Comparison of ENCODE assay signal across 8 cellular contexts in the genomic region with DNA sequence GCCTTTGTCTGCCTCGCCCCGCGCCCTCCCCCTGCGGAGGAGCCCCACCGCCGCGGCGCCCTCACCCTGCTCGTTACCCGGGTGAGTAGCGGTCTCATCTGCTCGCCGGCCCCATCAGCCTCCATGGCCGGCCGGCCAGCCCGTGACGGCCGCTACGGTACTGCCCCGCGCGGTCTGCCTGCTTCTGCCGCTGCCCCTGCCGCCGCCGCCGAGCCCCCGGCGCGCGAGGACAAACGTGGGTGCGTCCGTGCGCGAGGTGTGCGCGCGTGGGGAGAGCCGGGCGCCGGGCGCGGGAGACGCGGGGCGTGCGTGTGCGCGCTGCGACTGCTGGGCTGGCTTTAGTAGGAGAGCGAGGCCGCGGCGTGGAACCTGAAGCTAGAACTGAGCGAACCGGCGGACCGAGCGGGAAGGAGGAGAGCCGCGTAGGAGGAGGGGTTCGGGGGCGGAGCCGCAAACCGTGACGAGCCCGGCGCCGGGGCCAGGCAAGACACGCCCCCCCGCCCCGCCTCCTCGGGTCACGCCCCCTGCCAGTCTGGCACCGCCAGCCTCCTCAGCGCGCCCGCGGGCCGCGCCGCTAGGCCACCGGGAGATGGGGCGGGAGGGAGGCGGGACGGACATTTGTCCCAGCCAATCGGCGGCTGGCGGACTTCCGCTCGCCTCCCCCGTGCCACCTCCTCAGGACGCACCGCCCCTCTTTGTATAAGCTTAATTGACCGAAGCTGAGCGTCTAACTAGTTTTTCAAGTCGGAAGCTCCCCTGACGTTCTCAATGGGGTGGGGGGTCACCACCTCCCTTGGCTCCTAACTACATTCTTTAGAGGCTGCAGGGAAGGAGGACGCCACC. TPM values are rescaled to one million over a fixed set of nuclear protein-coding genes. Genes with fewer than 3 reads are reported as not detected.
A peak's percentile ranks its signal among the peaks of the same experiment; 100 is the strongest.
DNase-seq lines count a peak whose midpoint lies in the region; ATAC-seq and TF ChIP-seq lines count a peak whose summit lies in the region.

A gene (minus strand): TSS at position 383 of the 843 bp plus-strand sequence. CDS start 258 bp downstream, at position 125.

- peaks cover 50% of the 10 kb centered on the region for H3K79me2 ChIP-seq in OCI-LY3 (ENCODE audit: low read length)

- peak within 1 kb of the TSS; percentile 87 for H3K4me2 ChIP-seq in OCI-LY3 (ENCODE audit: low read length)

- H3K36me3 ChIP-seq in OCI-LY3 (replicated peaks; ENCODE audit: low read depth, low read length), result peaks cover 26% of the 10 kb centered on the region

- peak within 1 kb of the TSS; percentile 76 for H3K27ac ChIP-seq in OCI-LY3 (ENCODE audit: low read length)

- H3K9ac ChIP-seq in OCI-LY3 (ENCODE audit: low read length), result peak within 1 kb of the TSS; percentile 96

- peak within 1 kb of the TSS; percentile 93 for H3K4me3 ChIP-seq in OCI-LY3 (ENCODE audit: low read length)
- H3K4me3 ChIP-seq in mononuclear cell (ENCODE audit: low read length), result peak within 1 kb of the TSS; percentile 86

- ATAC-seq in GM21515 (IDR thresholded peaks at IDR 0.05; ENCODE audit: unreplicated experiment), result peak; percentile 88

- H3K27me3 ChIP-seq in OCI-LY3 (ENCODE audit: low read depth, low read length) (no peaks in the 10 kb centered on the region), mononuclear cell (ENCODE audit: insufficient read depth, low read length) (no peaks in the 10 kb centered on the region)

- H3K9me3 ChIP-seq in OCI-LY3 (ENCODE audit: insufficient read depth, low read length) (no peaks in the 10 kb centered on the region), mononuclear cell (ENCODE audit: low read depth, low read length) (no peaks in the 10 kb centered on the region)

- peaks cover 31% of the 10 kb centered on the region for H4K20me1 ChIP-seq in OCI-LY3 (ENCODE audit: insufficient read depth, low read length)

- peak within 1 kb of the TSS; percentile 75 for H2AFZ ChIP-seq in OCI-LY3 (ENCODE audit: low read depth, low read length)

- peaks cover 34% of the 10 kb centered on the region for H3K4me1 ChIP-seq in OCI-LY3 (ENCODE audit: low read length)
- H3K4me1 ChIP-seq in mononuclear cell (ENCODE audit: insufficient read depth, low read length), result peaks cover 32% of the 10 kb centered on the region

- no peak for TF ChIP-seq CTCF in OCI-LY3 (IDR thresholded peaks at IDR 0.05; ENCODE audit: low read depth, low read length)

- peak; percentile 98 for DNase-seq in D341Med (ENCODE audit: low spot score)
- DNase-seq in HuH-7 (ENCODE audit: low spot score), result peak; percentile 97
- DNase-seq in activated T-cell treated with anti-CD3 and anti-CD28 coated beads for 1 hour (ENCODE audit: low read depth), result peak; percentile 99
- peak; percentile 74 for DNase-seq in epidermal melanocyte (ENCODE audit: insufficient read length, low spot score)
- peak; percentile 98 for DNase-seq in stimulated activated CD8-positive, alpha-beta memory T cell treated with anti-CD3 and anti-CD28 coated beads, Interleukin-4, amount 100 ng/mL, for 1 hour (ENCODE audit: low read depth in 2 of 2, low spot score in 1 of 2)

RNA-seq across cellular contexts. Expression of the gene that starts here (rescaled TPM):
- total RNA-seq in mononuclear cell, result 69.8 TPM

Comparison
In these comparisons a context has a peak if more than half of its experiments do, and no peak if none do; other contexts are left out.
1. Peak in every context shown above with its lines: DNase-seq, ATAC-seq, H3K4me3 ChIP-seq and H3K27ac ChIP-seq.